1 cellular context compared by ENCODE assay signal in the genomic region with DNA sequence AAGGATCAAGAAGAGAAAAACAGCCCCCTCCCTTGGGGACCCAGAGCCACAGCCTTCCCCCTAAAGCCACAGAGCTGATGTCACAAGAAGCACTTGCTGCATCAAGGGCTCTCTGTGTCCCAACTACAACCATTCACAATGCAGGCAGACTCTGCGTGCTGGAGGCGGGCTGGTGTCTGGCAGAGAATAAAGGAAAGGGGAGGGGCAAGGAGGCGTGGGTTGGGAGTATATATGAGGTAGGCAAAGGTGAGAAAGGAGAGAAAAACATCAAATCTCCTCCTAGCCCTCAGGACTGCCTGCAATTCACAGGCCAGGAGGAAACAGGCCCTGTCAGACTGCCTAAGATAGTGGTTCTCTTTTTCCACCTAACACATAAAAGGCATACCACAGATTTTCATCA.
TF ChIP-seq lines count a peak whose summit lies in the region.

No MANE protein-coding gene starts in this region.

TF ChIP-seq in SK-N-SH treated with all-trans-retinoic acid at 6 μM for 48 hours, 23 proteins besides CTCF, POLR2A, EP300 and RAD21 (continued from another document):
- TF ChIP-seq ZNF565 (CRISPR knock-in tag; conservative IDR thresholded peaks at IDR 0.05; ENCODE audit: low read depth), result no peak
